ENCODE assay signal across 20 cellular contexts in genomic region chr6:3019749-3020320, GRCh38. TPM values are rescaled to one million over a fixed set of nuclear protein-coding genes. Genes with fewer than 3 reads are reported as not detected.
DNase-seq lines count a peak whose midpoint lies in the region; ATAC-seq, FAIRE-seq and TF ChIP-seq lines count a peak whose summit lies in the region.
"Had no signal": no experiment of that assay in that cellular context is flagged by ENCODE, and none has a peak within 500 bp of the region (broad histone marks: within the 10 kb centered on the region; RNA-seq: fewer than 3 reads in every experiment).

No MANE protein-coding gene starts in this region.

- H3K9ac ChIP-seq in K562 (ENCODE audit: insufficient read depth in 1 of 2, low read depth in 2 of 2, low read length in 2 of 2) = no peak overlapping the region

- intact Hi-C loops in CD4-positive, alpha-beta memory T cell (cut with micrococcal nuclease) = no loop called here
- intact Hi-C loops in K562 (cut with micrococcal nuclease) (no loop called here), gastrocnemius medialis (cut with DNase I; ENCODE audit: low total_unique reads) (no loop called here), pancreas (cut with DNase I) (no loop called here)

- H3K36me3 Mint-ChIP-seq in CD4-positive, CD25-positive, alpha-beta regulatory T cell = peaks cover 39% of the 10 kb centered on the region
- peaks cover 38 to 47% of the 10 kb centered on the region in 2 donors for H3K36me3 Mint-ChIP-seq in CD4-positive, alpha-beta memory T cell

- POLR2A ChIA-PET in CD4-positive, alpha-beta memory T cell (lab: Charles Lee; ENCODE audit: partially characterized antibody) = interaction anchor here (2.3 to 3.3 kb wide), 2 partner anchors 19 to 33 kb away, joined by 13 to 19 read pairs; partner anchors contain the start of gene NQO2
- POLR2A ChIA-PET in K562 (lab: Yijun Ruan, JAX) = interaction anchor here (0.8 to 6.4 kb wide), 9 partner anchors 8 to 34 kb away, joined by 3 to 87 read pairs (median 7); partner anchors contain the start of gene NQO2

- in situ Hi-C loops in K562 (cut with MboI) (no loop called here), gastrocnemius medialis (cut with MboI; ENCODE audit: low sequenced_read_pairs in 4 of 4) (no loop called here)

- DNase-seq in CD4-positive, CD25-positive, alpha-beta regulatory T cell = no peak
- DNase-seq in CD4-positive, alpha-beta memory T cell = no peak
- DNase-seq in K562 (ENCODE audit: extremely low read depth in 1 of 4, low spot score in 3 of 4) (no peak), gastrocnemius medialis (no peak), A172 (ENCODE audit: low spot score) (no peak), GF-D8 (lab: John Stamatoyannopoulos, UW) (no peak), pancreas (no peak)
- DNase-seq: DMS 273 treated with DMSO at 0.1 percent for 48 hours, GDM1, HCEC 1CT, NCI-H1436, NCI-H2029, NCI-H2171, NCI-H446 treated with DMSO at 0.1 percent for 48 hours, NCI-H748 treated with DMSO at 0.1 percent for 48 hours, RPMI8226, SJCRH30 had no signal

- ATAC-seq in CD4-positive, CD25-positive, alpha-beta regulatory T cell (ENCODE audit: low read depth in 2 of 2) = no peak
- ATAC-seq in K562 (no peak), gastrocnemius medialis (no peak), pancreas (no peak)

- peak overlapping the region; percentile 26 to 79 (median 58) for H3K27ac Mint-ChIP-seq in CD4-positive, CD25-positive, alpha-beta regulatory T cell
- H3K27ac Mint-ChIP-seq in CD4-positive, alpha-beta memory T cell = peak overlapping the region in 6 of 7 donors; percentile 1 to 65 (median 38)
- H3K27ac Mint-ChIP-seq: B cell had no signal

- peaks cover 22% of the 10 kb centered on the region for H3K36me3 ChIP-seq in CD4-positive, CD25-positive, alpha-beta regulatory T cell (ENCODE audit: control insufficient read depth, insufficient read depth, low read length)
- H3K36me3 ChIP-seq in CD4-positive, alpha-beta memory T cell (ENCODE audit: insufficient read depth, low read length) = peaks cover 3% of the 10 kb centered on the region
- peaks cover 68% of the 10 kb centered on the region for H3K36me3 ChIP-seq in K562 (ENCODE audit: control insufficient read depth, insufficient read depth, low read length)
- H3K36me3 ChIP-seq in gastrocnemius medialis = peaks cover 0 to 55% of the 10 kb centered on the region in 2 donors
- no peaks in the 10 kb centered on the region for H3K36me3 ChIP-seq in pancreas
- H3K36me3 ChIP-seq: SJCRH30 had no signal

- no peak for TF ChIP-seq CTCF in K562 (IDR thresholded peaks at IDR 0.05 in 2 of 3, conservative IDR thresholded peaks at IDR 0.05 in 1 of 3; ENCODE audit: insufficient read depth in 2 of 3, low read depth in 1 of 3, low read length in 3 of 3)
- TF ChIP-seq CTCF in gastrocnemius medialis (IDR thresholded peaks at IDR 0.05 in 4 of 5, conservative IDR thresholded peaks at IDR 0.05 in 1 of 5) = no peak
- TF ChIP-seq CTCF in pancreas (IDR thresholded peaks at IDR 0.05) = no peak

- H3K27ac ChIP-seq in CD4-positive, CD25-positive, alpha-beta regulatory T cell (ENCODE audit: insufficient read depth, low read length, poor library complexity, severe bottlenecking) = no peak overlapping the region
- H3K27ac ChIP-seq in CD4-positive, alpha-beta memory T cell (ENCODE audit: low read depth, low read length) = no peak overlapping the region
- H3K27ac ChIP-seq in K562 (ENCODE audit: extremely low read depth, low read depth, low read length) (no peak overlapping the region), gastrocnemius medialis (peak overlapping the region; percentile 51 to 78 (median 57)), pancreas (no peak overlapping the region)
- H3K27ac ChIP-seq: SJCRH30 had no signal

- WGBS in K562 (ENCODE audit: insufficient coverage, low coverage, missing lambda C conversion rate) = 83% methylated on average over 6 of the region's 6 CpGs
- WGBS in pancreas, 2 donors = 95% methylated on average over 6 of the region's 6 CpGs

- H3K4me2 ChIP-seq in K562 (ENCODE audit: insufficient read depth, low read length) = no peak overlapping the region

- peaks cover 14 to 29% (median 18%) of the 10 kb centered on the region in 4 donors for H3K4me1 Mint-ChIP-seq in CD4-positive, CD25-positive, alpha-beta regulatory T cell
- H3K4me1 Mint-ChIP-seq in CD4-positive, alpha-beta memory T cell = peaks cover 17 to 40% (median 30%) of the 10 kb centered on the region in 4 donors

- H3K9me3 Mint-ChIP-seq in CD4-positive, CD25-positive, alpha-beta regulatory T cell = peaks cover 0 to 2% (median 0%) of the 10 kb centered on the region in 7 donors
- H3K9me3 Mint-ChIP-seq in CD4-positive, alpha-beta memory T cell = no peaks in the 10 kb centered on the region

- H2AFZ ChIP-seq in K562 (ENCODE audit: low read depth, low read length) = no peak overlapping the region

- H4K20me1 ChIP-seq in K562 (replicated peaks; ENCODE audit: control insufficient read depth, insufficient read depth, low read length) = no peaks in the 10 kb centered on the region

- no peaks in the 10 kb centered on the region for H3K9me1 ChIP-seq in K562 (ENCODE audit: control insufficient read depth, insufficient read depth, low read length)

- H3K27me3 Mint-ChIP-seq in CD4-positive, CD25-positive, alpha-beta regulatory T cell = no peaks in the 10 kb centered on the region
- no peaks in the 10 kb centered on the region for H3K27me3 Mint-ChIP-seq in CD4-positive, alpha-beta memory T cell

- no peaks in the 10 kb centered on the region for H3K27me3 ChIP-seq in CD4-positive, CD25-positive, alpha-beta regulatory T cell (ENCODE audit: control insufficient read depth, insufficient read depth, low read length)
- no peaks in the 10 kb centered on the region for H3K27me3 ChIP-seq in CD4-positive, alpha-beta memory T cell (ENCODE audit: insufficient read depth, low read length)
- H3K27me3 ChIP-seq in K562 (ENCODE audit: control insufficient read depth in 2 of 2, insufficient read depth in 2 of 2, low read length in 2 of 2) (no peaks in the 10 kb centered on the region), gastrocnemius medialis (no peaks in the 10 kb centered on the region), pancreas (no peaks in the 10 kb centered on the region)
- H3K27me3 ChIP-seq: SJCRH30 had no signal

- no peaks in the 10 kb centered on the region for H3K9me3 ChIP-seq in CD4-positive, CD25-positive, alpha-beta regulatory T cell (ENCODE audit: control insufficient read depth in 2 of 2, low read length in 2 of 2)
- no peaks in the 10 kb centered on the region for H3K9me3 ChIP-seq in CD4-positive, alpha-beta memory T cell (ENCODE audit: control insufficient read depth in 1 of 2, low read length in 2 of 2)
- H3K9me3 ChIP-seq in K562 (replicated peaks; ENCODE audit: control insufficient read depth, insufficient read depth, low read depth, low read length) (no peaks in the 10 kb centered on the region), gastrocnemius medialis (no peaks in the 10 kb centered on the region), pancreas (no peaks in the 10 kb centered on the region)
- H3K9me3 ChIP-seq: SJCRH30 had no signal

- H3K79me2 ChIP-seq in K562 (ENCODE audit: control insufficient read depth, insufficient read depth, low read length) = peaks cover 55% of the 10 kb centered on the region

- TF ChIP-seq EP300 in K562 (IDR thresholded peaks at IDR 0.05; ENCODE audit: low read length) = no peak

- no TSS peak for BruUV-seq in K562 (replicated peaks; lab: Mats Ljungman, UMichigan)

- no peak overlapping the region for H3K4me3 ChIP-seq in CD4-positive, CD25-positive, alpha-beta regulatory T cell (ENCODE audit: low read depth, low read length)
- H3K4me3 ChIP-seq in CD4-positive, alpha-beta memory T cell (ENCODE audit: low read length in 2 of 2) = no peak overlapping the region
- no peak overlapping the region for H3K4me3 ChIP-seq in K562
- H3K4me3 ChIP-seq in gastrocnemius medialis = no peak overlapping the region
- H3K4me3 ChIP-seq in pancreas = no peak overlapping the region
- H3K4me3 ChIP-seq: SJCRH30 had no signal

- TF ChIP-seq RAD21 in K562 (CRISPR knock-in tag; conservative IDR thresholded peaks at IDR 0.05 in 1 of 2, IDR thresholded peaks at IDR 0.05 in 1 of 2) = no peak

- peak; percentile 68 for TF ChIP-seq POLR2A in K562 (conservative IDR thresholded peaks at IDR 0.05)
- TF ChIP-seq POLR2A in gastrocnemius medialis (IDR thresholded peaks at IDR 0.05) = no peak

- peak overlapping the region in 2 of 4 donors; percentile 22 to 64 for H3K4me3 Mint-ChIP-seq in CD4-positive, CD25-positive, alpha-beta regulatory T cell
- peak overlapping the region in 1 of 8 donors; percentile 10 for H3K4me3 Mint-ChIP-seq in CD4-positive, alpha-beta memory T cell
- H3K4me3 Mint-ChIP-seq: B cell had no signal

- H3K4me1 ChIP-seq in CD4-positive, CD25-positive, alpha-beta regulatory T cell (ENCODE audit: control insufficient read depth, insufficient read depth, low read length, poor library complexity, severe bottlenecking) = peaks cover 31% of the 10 kb centered on the region
- H3K4me1 ChIP-seq in CD4-positive, alpha-beta memory T cell (ENCODE audit: insufficient read depth, low read length) = peaks cover 36% of the 10 kb centered on the region
- H3K4me1 ChIP-seq in K562 (replicated peaks in 1 of 2; ENCODE audit: control insufficient read depth in 2 of 2, insufficient read depth in 2 of 2, low read length in 2 of 2) (peaks cover 9 to 27% of the 10 kb centered on the region in 2 experiments), gastrocnemius medialis (peaks cover 23 to 39% of the 10 kb centered on the region in 2 donors), pancreas (peaks cover 0 to 5% (median 0%) of the 10 kb centered on the region in 3 donors)
- H3K4me1 ChIP-seq: SJCRH30 had no signal

- FAIRE-seq in K562 (lab: Jason Lieb, UNC) (no peak), pancreas (lab: Jason Lieb, UNC) (no peak)
- FAIRE-seq: GM12891, GM18507 had no signal

- CTCF ChIA-PET in CD4-positive, alpha-beta memory T cell (lab: Charles Lee; ENCODE audit: partially characterized antibody) = interaction anchor here (1.4 to 1.9 kb wide), 2 partner anchors 18 to 37 kb away, joined by 3 to 10 read pairs; no protein-coding TSS in a partner anchor
- CTCF ChIA-PET in K562 (lab: Yijun Ruan, JAX; ENCODE audit: low intra/inter-chr PET ratio) = interaction anchor here (0.7 kb wide), 1 partner anchor 16 kb away, joined by 3 read pairs; no protein-coding TSS in a partner anchor

RNA-seq across cellular contexts. Expression of gene NQO2, which starts 20.1 kb away (rescaled TPM):
- total RNA-seq in CD4-positive, CD25-positive, alpha-beta regulatory T cell = 27.4 TPM
- 100 to 1,000 TPM in 1 of 4 donors, 10 to 100 TPM in 3; 57.5 to 109 (median 68.6) TPM for polyA plus RNA-seq in CD4-positive, CD25-positive, alpha-beta regulatory T cell
- 10 to 100 TPM; 34.2 to 36.6 TPM for total RNA-seq in CD4-positive, alpha-beta memory T cell
- polyA plus RNA-seq in CD4-positive, alpha-beta memory T cell = 10 to 100 TPM; 49.1 to 53.1 TPM
- total RNA-seq in K562 (2011; cell fraction: chromatin; rRNA removed; ENCODE audit: low replicate concordance) = 88.6 and 124 TPM in 2 replicates
- total RNA-seq in K562 (2011; cell fraction: nucleolus; rRNA removed) = 76.6 and 81.5 TPM in 2 replicates
- total RNA-seq in K562 (2011; cell fraction: nucleoplasm; rRNA removed) = 59.8 and 71.4 TPM in 2 replicates
- total RNA-seq in K562 (2014; rRNA removed) (101 and 110 TPM in 2 replicates), K562 (2014; rRNA removed; fragmentation: Illumina TruSeq; extraction: Trizol) (106 and 108 TPM in 2 replicates), K562 (2015; rRNA removed; fragmentation: Illumina TruSeq; extraction: Trizol) (116 TPM in 2 replicates), K562 (2021) (136 and 139 TPM in 2 replicates), gastrocnemius medialis (10 to 100 TPM; 46.7 to 94.5 (median 60.3) TPM), pancreas (10 to 100 TPM; 12.7 to 21.6 (median 18.0) TPM)
- polyA plus RNA-seq in K562 (2011; rRNA removed) (187 and 214 TPM in 2 replicates), K562 (2014; fragmentation: Illumina TruSeq; extraction: Trizol) (113 and 118 TPM in 2 replicates), K562 (2014; fragmentation: Nextera tagmentation; extraction: Ambion mirVana) (10 to 100 TPM; 54.6 to 70.1 TPM), K562 (2014; rRNA removed) (145 and 149 TPM in 2 replicates), pancreas (10 to 100 TPM; 21.2 to 23.0 TPM)
- polyA plus RNA-seq in K562 (2011; cell fraction: cytosol; rRNA removed) = 201 and 211 TPM in 2 replicates
- 136 and 150 TPM in 2 replicates for polyA plus RNA-seq in K562 (2011; cell fraction: nucleus; rRNA removed)
- polyA plus RNA-seq in K562 (2012) = 121 and 287 TPM in 2 replicates
- 136 and 185 TPM in 2 replicates for polyA minus RNA-seq in K562 (2011; rRNA and poly(A)+ RNA removed)
- polyA minus RNA-seq in K562 (2011; cell fraction: cytosol; rRNA and poly(A)+ RNA removed) = 67.3 and 100 TPM in 2 replicates
- polyA minus RNA-seq in K562 (2011; cell fraction: nucleus; rRNA and poly(A)+ RNA removed) = 20.6 and 27.7 TPM in 2 replicates
- total RNA-seq in A172 (2014; rRNA removed; shearing (Covaris generic)) = 61.6 and 74.5 TPM in 2 replicates

RNA-seq across cellular contexts. Expression of gene RIPK1, which starts 48.5 kb away (rescaled TPM):
- total RNA-seq in CD4-positive, CD25-positive, alpha-beta regulatory T cell = 27.1 TPM
- 10 to 100 TPM; 19.4 to 22.4 (median 21.2) TPM for polyA plus RNA-seq in CD4-positive, CD25-positive, alpha-beta regulatory T cell
- 10 to 100 TPM; 38.7 to 39.0 TPM for total RNA-seq in CD4-positive, alpha-beta memory T cell
- polyA plus RNA-seq in CD4-positive, alpha-beta memory T cell = 10 to 100 TPM; 13.1 to 31.0 TPM
- total RNA-seq in K562 (2011; cell fraction: chromatin; rRNA removed; ENCODE audit: low replicate concordance) = 21.4 and 26.8 TPM in 2 replicates
- total RNA-seq in K562 (2011; cell fraction: nucleolus; rRNA removed) = 10.3 and 11.1 TPM in 2 replicates
- total RNA-seq in K562 (2011; cell fraction: nucleoplasm; rRNA removed) = 12.0 and 12.4 TPM in 2 replicates
- 14.4 and 15.8 TPM in 2 replicates for total RNA-seq in K562 (2014; rRNA removed)
- total RNA-seq in K562 (2014; rRNA removed; fragmentation: Illumina TruSeq; extraction: Trizol) = 17.7 and 19.6 TPM in 2 replicates
- 20.9 and 23.2 TPM in 2 replicates for total RNA-seq in K562 (2015; rRNA removed; fragmentation: Illumina TruSeq; extraction: Trizol)
- total RNA-seq in K562 (2021) = 17.2 and 19.4 TPM in 2 replicates
- polyA plus RNA-seq in K562 (2011; rRNA removed) = 15.9 and 23.2 TPM in 2 replicates
- 11.5 and 12.3 TPM in 2 replicates for polyA plus RNA-seq in K562 (2011; cell fraction: cytosol; rRNA removed)
- 11.6 and 14.1 TPM in 2 replicates for polyA plus RNA-seq in K562 (2011; cell fraction: nucleus; rRNA removed)
- polyA plus RNA-seq in K562 (2012) = 17.4 and 19.0 TPM in 2 replicates
- 21.7 and 24.9 TPM in 2 replicates for polyA plus RNA-seq in K562 (2014; fragmentation: Illumina TruSeq; extraction: Trizol)
- 1 to 10 TPM; 3.8 to 4.5 TPM for polyA plus RNA-seq in K562 (2014; fragmentation: Nextera tagmentation; extraction: Ambion mirVana)
- polyA plus RNA-seq in K562 (2014; rRNA removed) = 14.5 and 16.9 TPM in 2 replicates
- 29.0 and 42.9 TPM in 2 replicates for polyA minus RNA-seq in K562 (2011; rRNA and poly(A)+ RNA removed)
- 10.7 and 18.6 TPM in 2 replicates for polyA minus RNA-seq in K562 (2011; cell fraction: cytosol; rRNA and poly(A)+ RNA removed)
- 4.7 and 6.1 TPM in 2 replicates for polyA minus RNA-seq in K562 (2011; cell fraction: nucleus; rRNA and poly(A)+ RNA removed)
- 10 to 100 TPM in 2 of 4 donors, 1 to 10 TPM in 2; 8.6 to 12.0 (median 10.3) TPM for total RNA-seq in gastrocnemius medialis
- total RNA-seq in A172 (2014; rRNA removed; shearing (Covaris generic)) = 18.3 TPM in 2 replicates
- total RNA-seq in pancreas = 10 to 100 TPM in 2 of 6 donors, 1 to 10 TPM in 4; 9.0 to 15.2 (median 9.7) TPM
- polyA plus RNA-seq in pancreas = 10 to 100 TPM; 10.1 to 20.5 TPM

RNA-seq across cellular contexts. Expression of gene SERPINB6, which starts 48.5 kb away (rescaled TPM):
- total RNA-seq in CD4-positive, CD25-positive, alpha-beta regulatory T cell = 3.9 TPM
- polyA plus RNA-seq in CD4-positive, CD25-positive, alpha-beta regulatory T cell = 10 to 100 TPM; 17.3 to 79.9 (median 40.7) TPM
- total RNA-seq in CD4-positive, alpha-beta memory T cell = 10 to 100 TPM; 41.2 to 41.9 TPM
- 10 to 100 TPM; 47.1 to 58.0 TPM for polyA plus RNA-seq in CD4-positive, alpha-beta memory T cell
- total RNA-seq in K562 (2011; cell fraction: chromatin; rRNA removed; ENCODE audit: low replicate concordance) = 141 and 220 TPM in 2 replicates
- total RNA-seq in K562 (2011; cell fraction: nucleolus; rRNA removed) = 93.6 and 93.8 TPM in 2 replicates
- 147 and 201 TPM in 2 replicates for total RNA-seq in K562 (2011; cell fraction: nucleoplasm; rRNA removed)
- total RNA-seq in K562 (2014; rRNA removed) (86.6 and 92.4 TPM in 2 replicates), K562 (2014; rRNA removed; fragmentation: Illumina TruSeq; extraction: Trizol) (111 and 114 TPM in 2 replicates), K562 (2015; rRNA removed; fragmentation: Illumina TruSeq; extraction: Trizol) (100 and 113 TPM in 2 replicates), K562 (2021) (124 and 126 TPM in 2 replicates), gastrocnemius medialis (100 to 1,000 TPM; 114 to 260 (median 189) TPM), pancreas (100 to 1,000 TPM in 2 of 6 donors, 10 to 100 TPM in 4; 77.7 to 110 (median 97.3) TPM)
- polyA plus RNA-seq in K562 (2011; rRNA removed) (151 and 210 TPM in 2 replicates), K562 (2014; fragmentation: Illumina TruSeq; extraction: Trizol) (162 and 176 TPM in 2 replicates), K562 (2014; fragmentation: Nextera tagmentation; extraction: Ambion mirVana) (100 to 1,000 TPM; 143 to 211 TPM), K562 (2014; rRNA removed) (145 and 159 TPM in 2 replicates), pancreas (100 to 1,000 TPM; 108 to 193 TPM)
- polyA plus RNA-seq in K562 (2011; cell fraction: cytosol; rRNA removed) = 171 and 185 TPM in 2 replicates
- 130 and 168 TPM in 2 replicates for polyA plus RNA-seq in K562 (2011; cell fraction: nucleus; rRNA removed)
- 133 and 231 TPM in 2 replicates for polyA plus RNA-seq in K562 (2012)
- 135 and 183 TPM in 2 replicates for polyA minus RNA-seq in K562 (2011; rRNA and poly(A)+ RNA removed)
- polyA minus RNA-seq in K562 (2011; cell fraction: cytosol; rRNA and poly(A)+ RNA removed) = 64.3 and 74.2 TPM in 2 replicates
- 60.0 and 62.5 TPM in 2 replicates for polyA minus RNA-seq in K562 (2011; cell fraction: nucleus; rRNA and poly(A)+ RNA removed)
- total RNA-seq in A172 (2014; rRNA removed; shearing (Covaris generic)) = 121 and 141 TPM in 2 replicates

Comparison
In these comparisons a context has a peak if more than half of its experiments do, and no peak if none do; other contexts are left out.
1. H3K27ac ChIP-seq: peak in gastrocnemius medialis (4 of 4); none in CD4-positive, CD25-positive, alpha-beta regulatory T cell (single experiment), CD4-positive, alpha-beta memory T cell (single experiment), K562 (single experiment) and pancreas (0 of 4).